13 cellular contexts compared by ENCODE assay signal in the genomic region with DNA sequence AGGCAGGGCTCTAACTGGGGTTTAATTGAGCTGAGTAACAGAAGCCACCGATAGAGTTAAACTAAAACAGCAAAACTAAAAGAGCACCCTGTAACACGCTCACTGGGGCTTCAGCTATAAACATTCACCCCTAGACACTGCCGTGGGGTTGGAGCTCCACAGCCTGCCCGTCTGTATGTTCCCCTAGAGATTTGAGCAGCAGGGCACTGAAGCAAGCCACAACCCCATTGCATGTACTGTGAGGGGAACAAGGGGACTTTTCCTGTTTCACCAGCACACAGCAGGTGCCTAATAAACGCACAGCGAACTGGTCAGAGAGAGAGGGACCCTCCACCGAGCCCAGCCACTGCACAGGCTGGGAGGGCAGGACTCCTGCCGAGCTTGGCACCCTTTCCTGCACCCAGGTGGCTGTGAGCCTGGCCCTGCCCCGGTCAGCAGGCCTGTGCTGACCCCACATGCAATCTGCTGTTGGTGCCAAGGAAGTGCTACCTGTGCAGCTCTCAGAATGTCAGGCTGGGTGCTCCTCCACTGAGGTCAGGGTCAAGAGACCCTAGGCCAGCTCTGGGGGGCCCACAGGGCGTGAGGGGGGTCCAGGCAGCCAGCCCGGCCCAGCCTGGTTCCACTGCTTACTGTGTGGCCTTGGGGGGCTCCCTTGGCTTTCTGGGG. TPM values are rescaled to one million over a fixed set of nuclear protein-coding genes. Genes with fewer than 3 reads are reported as not detected.
DNase-seq lines count a peak whose midpoint lies in the region; ATAC-seq and TF ChIP-seq lines count a peak whose summit lies in the region.
"Had no signal": no experiment of that assay in that cellular context is flagged by ENCODE, and none has a peak within 500 bp of the region (broad histone marks: within the 10 kb centered on the region; RNA-seq: fewer than 3 reads in every experiment).

No MANE protein-coding gene starts in this region.

- peaks cover 15% of the 10 kb centered on the region for H3K27me3 Mint-ChIP-seq in nephron (ENCODE audit: low read depth)

- H3K4me1 Mint-ChIP-seq in nephron, result peaks cover 41% of the 10 kb centered on the region

- H3K4me3 ChIP-seq in BLaER1 treated with 17β-estradiol and CSF1 and Interleukin-3, amounts not matched to agents 10 nM and 100 nM, result no peak overlapping the region
- H3K4me3 ChIP-seq in Loucy (ENCODE audit: low read length, poor library complexity, severe bottlenecking), result no peak overlapping the region
- H3K4me3 ChIP-seq: A549 had no signal

- no peaks in the 10 kb centered on the region for H3K9me2 ChIP-seq in Loucy (replicated peaks; ENCODE audit: low read depth, low read length)

- intact Hi-C loops in Right ventricle myocardium inferior (cut with DNase I), result no loop called here

- no peaks in the 10 kb centered on the region for H3F3A ChIP-seq in Loucy (ENCODE audit: low read depth)

- no peaks in the 10 kb centered on the region for H3K36me3 Mint-ChIP-seq in nephron (ENCODE audit: low read depth)

- H3K4me2 ChIP-seq in BLaER1 treated with 17β-estradiol and CSF1 and Interleukin-3, amounts not matched to agents 10 nM and 100 nM, result peak overlapping the region; percentile 42 to 100 (median 97); a peak in 18 of 22 replicates
- no peak overlapping the region for H3K4me2 ChIP-seq in Loucy (ENCODE audit: low read depth, low read length, poor library complexity, severe bottlenecking)
- H3K4me2 ChIP-seq: A549 had no signal

- no peaks in the 10 kb centered on the region for H3K27me3 ChIP-seq in BLaER1 treated with 17β-estradiol and CSF1 and Interleukin-3, amounts not matched to agents 10 nM and 100 nM
- no peaks in the 10 kb centered on the region for H3K27me3 ChIP-seq in Loucy (ENCODE audit: insufficient read depth, low read length, poor library complexity, severe bottlenecking)

- H2AFZ ChIP-seq in Loucy (ENCODE audit: low read length), result no peak overlapping the region

- H3K79me2 ChIP-seq in Loucy (ENCODE audit: insufficient read depth, low read length), result no peaks in the 10 kb centered on the region; the same call in 1 of the 2 replicates

- H3K36me3 ChIP-seq in BLaER1 treated with 17β-estradiol and CSF1 and Interleukin-3, amounts not matched to agents 10 nM and 100 nM, result peaks cover 0 to 3% (median 0%) of the 10 kb centered on the region in 11 experiments; a peak in 1 of 22 replicates
- H3K36me3 ChIP-seq in Loucy (ENCODE audit: insufficient read depth, low read length), result peaks cover 7% of the 10 kb centered on the region; the same call in 1 of the 2 replicates

- peaks cover 51 to 100% (median 100%) of the 10 kb centered on the region in 10 experiments for H3K4me1 ChIP-seq in BLaER1 treated with 17β-estradiol and CSF1 and Interleukin-3, amounts not matched to agents 10 nM and 100 nM
- peaks cover 14% of the 10 kb centered on the region for H3K4me1 ChIP-seq in Loucy (ENCODE audit: insufficient read depth, low read length, poor library complexity, severe bottlenecking)
- H3K4me1 ChIP-seq: A549 had no signal

- ATAC-seq in GM19035 (IDR thresholded peaks at IDR 0.05; ENCODE audit: unreplicated experiment), result no peak
- ATAC-seq in Right ventricle myocardium inferior, result no peak
- ATAC-seq in HG03135 (IDR thresholded peaks at IDR 0.05; ENCODE audit: unreplicated experiment), result no peak
- ATAC-seq: A549, Panc1 had no signal

- TF ChIP-seq CTCF in Loucy (conservative IDR thresholded peaks at IDR 0.05; ENCODE audit: low read length) (no peak), nephron (IDR thresholded peaks at IDR 0.05; ENCODE audit: unreplicated experiment in 3 of 3) (no peak)

- no peak for DNase-seq in Right ventricle myocardium inferior (ENCODE audit: missing footprints)
- DNase-seq: DMS79 treated with DMSO at 0.1 percent for 48 hours, MM.1S, NCI-H1092 treated with DMSO at 0.1 percent for 48 hours, NCI-H2081 had no signal

- peak overlapping the region in 6 of 11 experiments; percentile 6 to 85 (median 80); a peak in 12 of 22 replicates for H3K9ac ChIP-seq in BLaER1 treated with 17β-estradiol and CSF1 and Interleukin-3, amounts not matched to agents 10 nM and 100 nM
- H3K9ac ChIP-seq in Loucy (ENCODE audit: low read depth, low read length, poor library complexity, severe bottlenecking), result peak overlapping the region; percentile 84

- H3K9me3 ChIP-seq in BLaER1 treated with 17β-estradiol and CSF1 and Interleukin-3, amounts not matched to agents 10 nM and 100 nM (replicated peaks in 1 of 11), result no peaks in the 10 kb centered on the region
- no peaks in the 10 kb centered on the region for H3K9me3 ChIP-seq in Loucy (ENCODE audit: insufficient read depth, low read depth, low read length)
- H3K9me3 ChIP-seq: A549 had no signal

- peak overlapping the region in 8 of 11 experiments; percentile 75 to 95 (median 88); a peak in 15 of 22 replicates for H3K27ac ChIP-seq in BLaER1 treated with 17β-estradiol and CSF1 and Interleukin-3, amounts not matched to agents 10 nM and 100 nM
- peak overlapping the region; percentile 69 for H3K27ac ChIP-seq in cingulate gyrus (ENCODE audit: low read depth, low read length)
- H3K27ac ChIP-seq: A549 had no signal

- peak overlapping the region in 1 of 3 experiments; percentile 35 for H3K4me3 Mint-ChIP-seq in nephron

- H3K9me3 Mint-ChIP-seq in nephron, result no peaks in the 10 kb centered on the region

- 0 out of 22 replicates have a peak, but pooled peaks cover 0 to 5% (median 0%) of the 10 kb centered on the region in 11 experiments for H4K20me1 ChIP-seq in BLaER1 treated with 17β-estradiol and CSF1 and Interleukin-3, amounts not matched to agents 10 nM and 100 nM
- H4K20me1 ChIP-seq in Loucy (ENCODE audit: insufficient read depth, low read length, poor library complexity, severe bottlenecking), result no peaks in the 10 kb centered on the region

- peak overlapping the region in 2 of 3 experiments; percentile 85 to 87 for H3K27ac Mint-ChIP-seq in nephron

RNA-seq across cellular contexts. Expression of a gene that starts 31.9 kb away (rescaled TPM):
- total RNA-seq in Right ventricle myocardium inferior, result 1.2 TPM
